Comparison of ENCODE assay signal across 4 cellular contexts in genomic region chr3:22029480-22029879, GRCh38.
TF ChIP-seq lines count a peak whose summit lies in the region.

No MANE protein-coding gene starts in this region.

TF ChIP-seq in HepG2, 621 proteins besides CTCF, POLR2A, EP300 and RAD21:
- TF ChIP-seq RAD51 (IDR thresholded peaks at IDR 0.05; ENCODE audit: borderline replicate concordance) (peak; percentile 85), ZFP41 (CRISPR knock-in tag; IDR thresholded peaks at IDR 0.05; ENCODE audit: borderline replicate concordance) (no peak)

TF ChIP-seq in A549, 52 proteins besides CTCF, POLR2A, EP300 and RAD21:
- no peak for TF ChIP-seq NR3C1 (IDR thresholded peaks at IDR 0.05)
- 0 out of 2 replicates have a peak, but pooled peaks have one; percentile 27 for TF ChIP-seq USF2 (IDR thresholded peaks at IDR 0.05)

TF ChIP-seq in GM12878, 131 proteins besides CTCF, POLR2A, EP300 and RAD21:
- TF ChIP-seq RAD51 (IDR thresholded peaks at IDR 0.05) (peak; percentile 45; the same call in 1 of the 2 replicates), POLR2AphosphoS2 (IDR thresholded peaks at IDR 0.05; ENCODE audit: low read depth, low read length) (no peak)

TF ChIP-seq in K562, 482 proteins besides CTCF, POLR2A, EP300 and RAD21:
- TF ChIP-seq RAD51 (IDR thresholded peaks at IDR 0.05; ENCODE audit: borderline replicate concordance, low read depth) (peak; percentile 48; the same call in 1 of the 2 replicates), DIDO1 (tag; IDR thresholded peaks at IDR 0.05; ENCODE audit: low read depth) (no peak), TFE3 (CRISPR knock-in tag; IDR thresholded peaks at IDR 0.05) (peak; percentile 91), SMARCA4 (IDR thresholded peaks at IDR 0.05) (no peak)
